11 cellular contexts compared by ENCODE assay signal in the genomic region with DNA sequence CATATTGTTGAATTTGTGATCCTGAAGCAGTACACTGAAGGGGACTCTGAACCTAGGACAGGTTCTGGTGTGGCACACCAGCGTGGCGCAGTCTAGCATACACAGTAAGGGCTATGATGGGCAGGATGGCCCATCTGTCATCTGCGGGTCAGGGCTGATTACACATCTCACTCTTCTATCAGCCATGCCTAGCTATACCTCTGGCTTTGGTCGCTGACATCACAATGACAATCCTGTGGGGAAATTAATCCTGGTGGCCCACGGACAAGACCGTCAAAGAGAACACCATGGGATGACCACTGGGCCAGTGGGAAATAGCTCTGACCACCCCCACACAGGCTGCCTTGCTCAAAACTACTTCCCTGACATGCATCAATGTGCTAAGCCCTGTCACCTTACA. TPM values are rescaled to one million over a fixed set of nuclear protein-coding genes. Genes with fewer than 3 reads are reported as not detected.
DNase-seq lines count a peak whose midpoint lies in the region; ATAC-seq, FAIRE-seq and TF ChIP-seq lines count a peak whose summit lies in the region.
"Had no signal": no experiment of that assay in that cellular context is flagged by ENCODE, and none has a peak within 500 bp of the region (broad histone marks: within the 10 kb centered on the region; RNA-seq: fewer than 3 reads in every experiment).

No MANE protein-coding gene starts in this region.

- no peak overlapping the region for H3K27ac ChIP-seq in A549
- H3K27ac ChIP-seq in PC-9 = no peak overlapping the region

- H3K4me2 ChIP-seq in A549 = peak overlapping the region; percentile 4; the same call in 1 of the 3 replicates
- peak overlapping the region; percentile 83 for H3K4me2 ChIP-seq in PC-9

- H3K27me3 Mint-ChIP-seq in effector memory CD8-positive, alpha-beta T cell = no peaks in the 10 kb centered on the region

- 88% methylated on average over 6 of the region's 6 CpGs for WGBS in A549 (ENCODE audit: missing lambda C conversion rate)

- no peak for TF ChIP-seq EP300 in A549 (IDR thresholded peaks at IDR 0.05)

- H3K4me1 Mint-ChIP-seq in effector memory CD8-positive, alpha-beta T cell (ENCODE audit: low read depth in 2 of 2) = peaks cover 38 to 49% of the 10 kb centered on the region in 2 donors

- TF ChIP-seq POLR2A in A549 (IDR thresholded peaks at IDR 0.05; ENCODE audit: low read length) = no peak

- H3K4me1 ChIP-seq in A549 (peaks cover 30% of the 10 kb centered on the region), PC-9 (replicated peaks; ENCODE audit: insufficient read depth) (peaks cover 35% of the 10 kb centered on the region)

- H3K36me3 ChIP-seq in GM06990 (ENCODE audit: control insufficient read depth, insufficient read depth, low read length) (peaks cover 52% of the 10 kb centered on the region), PC-9 (ENCODE audit: low read depth) (peaks cover 73% of the 10 kb centered on the region)

- no peaks in the 10 kb centered on the region for H3K27me3 ChIP-seq in GM06990 (replicated peaks; ENCODE audit: control insufficient read depth, insufficient read depth, low read length)
- no peaks in the 10 kb centered on the region for H3K27me3 ChIP-seq in PC-9 (ENCODE audit: insufficient read depth, low read depth)

- no peak for DNase-seq in A549 (ENCODE audit: low read depth in 1 of 2, low spot score in 1 of 2)
- DNase-seq in GM06990 (ENCODE audit: extremely low read depth, insufficient read length) = no peak
- DNase-seq in PC-9 = no peak
- no peak for DNase-seq in effector memory CD8-positive, alpha-beta T cell
- no peak for DNase-seq in GM13977 (ENCODE audit: low spot score)
- DNase-seq in NCI-H2029 treated with DMSO at 0.1 percent for 48 hours (lab: John Stamatoyannopoulos, UW) = no peak
- DNase-seq: GOT3 had no signal

- H4K20me1 ChIP-seq in PC-9 (ENCODE audit: insufficient read depth) = peaks cover 72% of the 10 kb centered on the region

- peak overlapping the region in 1 of 2 donors; percentile 88 for H3K4me3 Mint-ChIP-seq in effector memory CD8-positive, alpha-beta T cell

- POLR2A ChIA-PET in A549 (lab: Yijun Ruan, JAX) (no interaction called here), PC-9 (lab: Charles Lee; ENCODE audit: unreplicated experiment) (interaction anchor here (0.6 kb wide), 2 partner anchors 44 to 89 kb away, joined by 3 to 4 read pairs; no protein-coding TSS in a partner anchor)

- FAIRE-seq in A549 (lab: Jason Lieb, UNC) = no peak
- FAIRE-seq: frontal cortex, urothelium cell line had no signal

- peak overlapping the region; percentile 0 to 88 for H3K27ac Mint-ChIP-seq in effector memory CD8-positive, alpha-beta T cell

- in situ Hi-C loops in GM13977 (cut with MboI; ENCODE audit: low pct_unique_long_range_greater_than_20kb, low sequenced_read_pairs, unreplicated experiment) = no loop called here

- H2AFZ ChIP-seq in PC-9 = no peak overlapping the region

- no TSS peak for BruUV-seq in PC-9 (replicated peaks; lab: Mats Ljungman, UMichigan)

- TF ChIP-seq CTCF in A549 (IDR thresholded peaks at IDR 0.05) = no peak
- no peak for TF ChIP-seq CTCF in GM06990 (IDR thresholded peaks at IDR 0.05; ENCODE audit: insufficient read depth, low read length, poor library complexity, severe bottlenecking)
- no peak for TF ChIP-seq CTCF in PC-9 (conservative IDR thresholded peaks at IDR 0.05)
- TF ChIP-seq CTCF in GM13977 (IDR thresholded peaks at IDR 0.05; ENCODE audit: extremely low read depth, insufficient read depth, missing control alignments) = no peak

- H3F3A ChIP-seq in PC-9 (ENCODE audit: insufficient read depth, low read depth) = peaks cover 49% of the 10 kb centered on the region

- no peaks in the 10 kb centered on the region for H3K9me3 Mint-ChIP-seq in effector memory CD8-positive, alpha-beta T cell

- H3K36me3 Mint-ChIP-seq in effector memory CD8-positive, alpha-beta T cell (ENCODE audit: insufficient read depth) = peaks cover 67% of the 10 kb centered on the region

- intact Hi-C loops in PC-9 (cut with micrococcal nuclease; ENCODE audit: unreplicated experiment) = no loop called here

- CTCF ChIA-PET in A549 (lab: Yijun Ruan, JAX) = interaction anchor here (1.7 to 7.7 kb wide), 4 partner anchors 11 to 24 kb away, joined by 3 to 142 read pairs (median 6); no protein-coding TSS in a partner anchor
- CTCF ChIA-PET in PC-9 (lab: Charles Lee) = no interaction called here

- no peaks in the 10 kb centered on the region for H3K9me2 ChIP-seq in PC-9 (ENCODE audit: insufficient read depth)

- H3K4me3 ChIP-seq in A549 = no peak overlapping the region
- H3K4me3 ChIP-seq in GM06990 (replicated peaks; ENCODE audit: low read depth, low read length) = peak overlapping the region; percentile 4; the same call in 1 of the 2 replicates
- H3K4me3 ChIP-seq in PC-9 = no peak overlapping the region; the same call in 1 of the 2 replicates

- H3K9me3 ChIP-seq in A549 (no peaks in the 10 kb centered on the region), PC-9 (ENCODE audit: insufficient read depth, low read depth) (no peaks in the 10 kb centered on the region)

- no peak for TF ChIP-seq RAD21 in A549 (conservative IDR thresholded peaks at IDR 0.05 in 1 of 2, IDR thresholded peaks at IDR 0.05 in 1 of 2)

- no peak for ATAC-seq in A549
- no peak for ATAC-seq in effector memory CD8-positive, alpha-beta T cell (replicated peaks)
- no peak for ATAC-seq in GM21360 (IDR thresholded peaks at IDR 0.05; ENCODE audit: unreplicated experiment)
- ATAC-seq in HG03159 (IDR thresholded peaks at IDR 0.05; ENCODE audit: unreplicated experiment) = no peak

- peaks cover 79% of the 10 kb centered on the region for H3K79me2 ChIP-seq in PC-9 (ENCODE audit: low read depth)

TF ChIP-seq in A549, 52 proteins besides CTCF, POLR2A, EP300 and RAD21:
- TF ChIP-seq, protein P1, sequence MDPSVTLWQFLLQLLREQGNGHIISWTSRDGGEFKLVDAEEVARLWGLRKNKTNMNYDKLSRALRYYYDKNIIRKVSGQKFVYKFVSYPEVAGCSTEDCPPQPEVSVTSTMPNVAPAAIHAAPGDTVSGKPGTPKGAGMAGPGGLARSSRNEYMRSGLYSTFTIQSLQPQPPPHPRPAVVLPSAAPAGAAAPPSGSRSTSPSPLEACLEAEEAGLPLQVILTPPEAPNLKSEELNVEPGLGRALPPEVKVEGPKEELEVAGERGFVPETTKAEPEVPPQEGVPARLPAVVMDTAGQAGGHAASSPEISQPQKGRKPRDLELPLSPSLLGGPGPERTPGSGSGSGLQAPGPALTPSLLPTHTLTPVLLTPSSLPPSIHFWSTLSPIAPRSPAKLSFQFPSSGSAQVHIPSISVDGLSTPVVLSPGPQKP (IDR thresholded peaks at IDR 0.05; ENCODE audit: low read depth, low read length) = no peak
- TF ChIP-seq, protein P2, sequence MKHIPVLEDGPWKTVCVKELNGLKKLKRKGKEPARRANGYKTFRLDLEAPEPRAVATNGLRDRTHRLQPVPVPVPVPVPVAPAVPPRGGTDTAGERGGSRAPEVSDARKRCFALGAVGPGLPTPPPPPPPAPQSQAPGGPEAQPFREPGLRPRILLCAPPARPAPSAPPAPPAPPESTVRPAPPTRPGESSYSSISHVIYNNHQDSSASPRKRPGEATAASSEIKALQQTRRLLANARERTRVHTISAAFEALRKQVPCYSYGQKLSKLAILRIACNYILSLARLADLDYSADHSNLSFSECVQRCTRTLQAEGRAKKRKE (CRISPR knock-in tag; IDR thresholded peaks at IDR 0.05; ENCODE audit: low read depth) = no peak
- TF ChIP-seq TP53 (CRISPR knock-in tag; IDR thresholded peaks at IDR 0.05) (no peak), MYC (IDR thresholded peaks at IDR 0.05; ENCODE audit: borderline replicate concordance, low read length) (no peak), MAFK (IDR thresholded peaks at IDR 0.05; ENCODE audit: partially characterized antibody) (no peak), NR3C1 (IDR thresholded peaks at IDR 0.05) (no peak), KDM1A (IDR thresholded peaks at IDR 0.05; ENCODE audit: low read depth) (no peak), TFCP2L1 (CRISPR knock-in tag; IDR thresholded peaks at IDR 0.05) (no peak), HOXA7 (CRISPR knock-in tag; IDR thresholded peaks at IDR 0.05) (no peak), CBX2 (IDR thresholded peaks at IDR 0.05; ENCODE audit: borderline replicate concordance, low read depth) (no peak), KDM5A (IDR thresholded peaks at IDR 0.05) (no peak), CEBPB (IDR thresholded peaks at IDR 0.05) (no peak), ZFP36 (IDR thresholded peaks at IDR 0.05; ENCODE audit: borderline replicate concordance, partially characterized antibody) (no peak), FOSL2 (IDR thresholded peaks at IDR 0.05) (no peak), FOSL2 (CRISPR knock-in tag; IDR thresholded peaks at IDR 0.05) (no peak), HDAC2 (IDR thresholded peaks at IDR 0.05) (no peak)
- TF ChIP-seq, protein P3, sequence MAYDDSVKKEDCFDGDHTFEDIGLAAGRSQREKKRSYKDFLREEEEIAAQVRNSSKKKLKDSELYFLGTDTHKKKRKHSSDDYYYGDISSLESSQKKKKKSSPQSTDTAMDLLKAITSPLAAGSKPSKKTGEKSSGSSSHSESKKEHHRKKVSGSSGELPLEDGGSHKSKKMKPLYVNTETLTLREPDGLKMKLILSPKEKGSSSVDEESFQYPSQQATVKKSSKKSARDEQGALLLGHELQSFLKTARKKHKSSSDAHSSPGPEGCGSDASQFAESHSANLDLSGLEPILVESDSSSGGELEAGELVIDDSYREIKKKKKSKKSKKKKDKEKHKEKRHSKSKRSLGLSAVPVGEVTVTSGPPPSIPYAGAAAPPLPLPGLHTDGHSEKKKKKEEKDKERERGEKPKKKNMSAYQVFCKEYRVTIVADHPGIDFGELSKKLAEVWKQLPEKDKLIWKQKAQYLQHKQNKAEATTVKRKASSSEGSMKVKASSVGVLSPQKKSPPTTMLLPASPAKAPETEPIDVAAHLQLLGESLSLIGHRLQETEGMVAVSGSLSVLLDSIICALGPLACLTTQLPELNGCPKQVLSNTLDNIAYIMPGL (CRISPR knock-in tag; IDR thresholded peaks at IDR 0.05; ENCODE audit: borderline replicate concordance) = no peak

RNA-seq across cellular contexts. Expression of a gene that starts 2.8 kb away (rescaled TPM):
- polyA plus RNA-seq in A549 (2011; rRNA removed) (154 and 159 TPM in 2 replicates), A549 (2017; fragmentation: RNase III; extraction: RNeasy Plus Mini Kit Qiagen cat#74134 plus additional on column Dnase treatment) (122 to 128 TPM (median 125 TPM) in 3 replicates)
- 191 and 192 TPM in 2 replicates for polyA plus RNA-seq in A549 (2012; cell fraction: cytosol; rRNA removed)
- polyA plus RNA-seq in A549 (2012; cell fraction: nucleus; rRNA removed) = 203 and 229 TPM in 2 replicates
- polyA minus RNA-seq in A549 (2011; rRNA and poly(A)+ RNA removed) = 103 and 114 TPM in 2 replicates
- 41.5 and 58.9 TPM in 2 replicates for total RNA-seq in PC-9 (2021)

RNA-seq across cellular contexts. Expression of a gene that starts 40.4 kb away (rescaled TPM):
- 35.9 and 38.9 TPM in 2 replicates for polyA plus RNA-seq in A549 (2011; rRNA removed)
- 5.7 and 7.2 TPM in 2 replicates for polyA plus RNA-seq in A549 (2012; cell fraction: cytosol; rRNA removed)
- polyA plus RNA-seq in A549 (2012; cell fraction: nucleus; rRNA removed) = 7.5 and 12.1 TPM in 2 replicates
- polyA plus RNA-seq in A549 (2017; fragmentation: RNase III; extraction: RNeasy Plus Mini Kit Qiagen cat#74134 plus additional on column Dnase treatment) = 14.9 to 15.4 TPM (median 15.1 TPM) in 3 replicates
- 43.0 and 47.5 TPM in 2 replicates for polyA minus RNA-seq in A549 (2011; rRNA and poly(A)+ RNA removed)
- 35.2 and 40.2 TPM in 2 replicates for total RNA-seq in PC-9 (2021)
